In the genomic region with DNA sequence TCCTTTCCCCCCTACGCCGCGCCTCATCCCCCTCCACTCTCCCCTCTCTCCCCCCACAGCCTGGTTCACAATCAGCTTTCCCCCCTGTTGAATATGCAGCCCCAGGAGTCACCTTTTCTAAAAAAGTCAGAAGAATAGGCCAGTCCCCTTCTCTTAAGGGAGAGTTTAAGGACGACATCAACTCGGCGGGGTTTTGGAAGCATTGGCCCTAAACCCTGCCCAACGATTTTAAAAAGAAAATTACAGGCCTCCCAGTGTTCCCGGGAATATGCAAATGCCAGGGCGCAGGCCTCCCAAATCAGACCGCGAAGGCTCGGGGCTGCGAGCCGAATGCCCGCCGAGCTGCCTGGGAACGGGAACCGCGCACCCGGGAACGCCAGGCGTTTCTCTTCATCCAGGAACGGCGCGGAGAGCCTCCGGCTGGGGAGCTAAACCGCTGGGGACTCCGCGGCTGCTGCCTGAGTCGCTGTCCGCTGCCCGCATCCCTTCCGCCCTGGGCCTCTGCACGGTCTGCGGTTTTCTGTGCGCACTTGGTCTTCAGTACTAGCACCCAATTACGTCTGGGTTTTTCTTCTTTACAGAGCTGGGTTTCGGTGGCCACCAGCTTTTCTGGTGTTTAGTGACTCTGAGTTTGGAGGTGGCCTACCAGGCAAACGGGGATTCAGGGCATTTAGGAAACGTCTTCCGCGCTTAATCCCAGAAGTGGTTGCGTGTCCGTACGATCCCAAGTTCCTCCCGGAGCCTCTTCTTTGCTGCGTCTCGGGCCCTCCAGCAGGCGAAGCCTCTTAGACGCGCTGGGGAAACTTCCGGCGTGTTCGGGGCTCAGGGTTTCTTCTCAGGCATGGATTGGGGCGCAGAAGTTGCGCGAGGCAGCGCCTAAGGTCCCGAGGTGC, we compare ENCODE assay signal across 8 cellular contexts. TPM values are rescaled to one million over a fixed set of nuclear protein-coding genes. Genes with fewer than 3 reads are reported as not detected.
A peak's percentile ranks its signal among the peaks of the same experiment; 100 is the strongest.
DNase-seq lines count a peak whose midpoint lies in the region; ATAC-seq and TF ChIP-seq lines count a peak whose summit lies in the region.

No MANE protein-coding gene starts in this region.

- peaks cover 5% of the 10 kb centered on the region for H3K27me3 Mint-ChIP-seq in HFFc6 (ENCODE audit: insufficient read depth)
- H3K27me3 Mint-ChIP-seq in activated CD8-positive, alpha-beta T cell treated with anti-CD3 and anti-CD28 coated beads, Interleukin-2, amount 10 ng/mL, durations not matched to agents 7 days and 5 days (ENCODE audit: low read depth): peaks cover 83% of the 10 kb centered on the region

- H3K36me3 Mint-ChIP-seq in HFFc6 (ENCODE audit: low read depth): peaks cover 24% of the 10 kb centered on the region
- peaks cover 10% of the 10 kb centered on the region for H3K36me3 Mint-ChIP-seq in activated CD8-positive, alpha-beta T cell treated with anti-CD3 and anti-CD28 coated beads, Interleukin-2, amount 10 ng/mL, durations not matched to agents 7 days and 5 days (ENCODE audit: low read depth)

- peaks cover 27% of the 10 kb centered on the region for H3K4me1 Mint-ChIP-seq in HFFc6 (ENCODE audit: low read depth)
- H3K4me1 Mint-ChIP-seq in activated CD8-positive, alpha-beta T cell treated with anti-CD3 and anti-CD28 coated beads, Interleukin-2, amount 10 ng/mL, durations not matched to agents 7 days and 5 days (ENCODE audit: low read depth): peaks cover 25% of the 10 kb centered on the region

- H3K4me3 Mint-ChIP-seq in HFFc6: peak overlapping the region; percentile 89
- H3K4me3 Mint-ChIP-seq in activated CD8-positive, alpha-beta T cell treated with anti-CD3 and anti-CD28 coated beads, Interleukin-2, amount 10 ng/mL, durations not matched to agents 7 days and 5 days: peak overlapping the region; percentile 43

- ATAC-seq in activated CD8-positive, alpha-beta T cell treated with anti-CD3 and anti-CD28 coated beads, Interleukin-2, amount 10 ng/mL, durations not matched to agents 7 days and 5 days: peak; percentile 29
- ATAC-seq in left ventricle myocardium superior (peak; percentile 19), HG03565 (IDR thresholded peaks at IDR 0.05; ENCODE audit: unreplicated experiment) (no peak), GM21737 (IDR thresholded peaks at IDR 0.05; ENCODE audit: unreplicated experiment) (no peak), HG03354 (IDR thresholded peaks at IDR 0.05; ENCODE audit: poor library complexity, severe bottlenecking, unreplicated experiment) (no peak)

- peak overlapping the region; percentile 77; the same call in 1 of the 2 replicates for H3K27ac Mint-ChIP-seq in HFFc6
- peak overlapping the region; percentile 34 for H3K27ac Mint-ChIP-seq in activated CD8-positive, alpha-beta T cell treated with anti-CD3 and anti-CD28 coated beads, Interleukin-2, amount 10 ng/mL, durations not matched to agents 7 days and 5 days

- no peaks in the 10 kb centered on the region for H3K9me3 Mint-ChIP-seq in HFFc6
- H3K9me3 Mint-ChIP-seq in activated CD8-positive, alpha-beta T cell treated with anti-CD3 and anti-CD28 coated beads, Interleukin-2, amount 10 ng/mL, durations not matched to agents 7 days and 5 days (ENCODE audit: insufficient read depth): peaks cover 6% of the 10 kb centered on the region

- CTCF ChIA-PET in activated CD8-positive, alpha-beta T cell treated with anti-CD3 and anti-CD28 coated beads, Interleukin-2, amount 10 ng/mL, durations not matched to agents 7 days and 5 days (lab: Charles Lee): no interaction called here

- TF ChIP-seq CTCF in HFFc6 (IDR thresholded peaks at IDR 0.05): no peak

- intact Hi-C loops in left ventricle myocardium superior (cut with micrococcal nuclease): no loop called here

- DNase-seq in HFFc6: peak; percentile 37
- DNase-seq in activated CD8-positive, alpha-beta T cell treated with anti-CD3 and anti-CD28 coated beads, Interleukin-2, amount 10 ng/mL, durations not matched to agents 7 days and 5 days: no peak
- peak; percentile 54 for DNase-seq in left ventricle myocardium superior
- peak; percentile 87 for DNase-seq in retina
- DNase-seq in activated CD4-positive, CD25-positive, alpha-beta regulatory T cell treated with anti-CD3 and anti-CD28 coated beads, Interleukin-2, amount 50 U/mL, for 72 hours: no peak

- POLR2A ChIA-PET in activated CD8-positive, alpha-beta T cell treated with anti-CD3 and anti-CD28 coated beads, Interleukin-2, amount 10 ng/mL, durations not matched to agents 7 days and 5 days (lab: Charles Lee): no interaction called here

RNA-seq across cellular contexts. Expression of gene IRX5, which starts 5.7 kb away (rescaled TPM):
- 1 to 10 TPM; 4.5 to 5.7 (median 4.7) TPM for total RNA-seq in HFFc6 (2021; fragmentation: NEBNext Ultra II Directional; extraction: Animal tissue kit (Norgen Biotek cat#: 25700))
- not detected for total RNA-seq in activated CD8-positive, alpha-beta T cell treated with anti-CD3 and anti-CD28 coated beads, Interleukin-2, amount 10 ng/mL, durations not matched to agents 7 days and 5 days
- 0.47 TPM for total RNA-seq in left ventricle myocardium superior

Comparison
In these comparisons a context has a peak if more than half of its experiments do, and no peak if none do; other contexts are left out.
1. DNase-seq: peak in HFFc6 (single experiment), left ventricle myocardium superior (single experiment) and retina (single experiment); none in activated CD8-positive, alpha-beta T cell treated with anti-CD3 and anti-CD28 coated beads, Interleukin-2, amount 10 ng/mL, durations not matched to agents 7 days and 5 days (single experiment) and activated CD4-positive, CD25-positive, alpha-beta regulatory T cell treated with anti-CD3 and anti-CD28 coated beads, Interleukin-2, amount 50 U/mL, for 72 hours (single experiment).
2. ATAC-seq: peak in activated CD8-positive, alpha-beta T cell treated with anti-CD3 and anti-CD28 coated beads, Interleukin-2, amount 10 ng/mL, durations not matched to agents 7 days and 5 days (single experiment) and left ventricle myocardium superior (single experiment); none in HG03565 (single experiment), GM21737 (single experiment) and HG03354 (single experiment).